ENCODE assay signal across 2 cellular contexts in genomic region chr2:168459256-168459655, GRCh38.
TF ChIP-seq lines count a peak whose summit lies in the region.

No MANE protein-coding gene starts in this region.

TF ChIP-seq in GM12878, 131 proteins besides CTCF, POLR2A, EP300 and RAD21 (continued from another document):
- TF ChIP-seq USF2 (IDR thresholded peaks at IDR 0.05; ENCODE audit: borderline replicate concordance, low read depth, low read length) (no peak), ZSCAN29 (IDR thresholded peaks at IDR 0.05) (no peak), E2F8 (IDR thresholded peaks at IDR 0.05; ENCODE audit: low read depth, partially characterized antibody) (no peak), CUX1 (IDR thresholded peaks at IDR 0.05; ENCODE audit: insufficient replicate concordance, low read depth, low read length) (no peak), SMAD1 (IDR thresholded peaks at IDR 0.05; ENCODE audit: low read depth, partially characterized antibody) (no peak), ZNF207 (IDR thresholded peaks at IDR 0.05; ENCODE audit: borderline replicate concordance) (no peak), SMAD5 (IDR thresholded peaks at IDR 0.05; ENCODE audit: low read depth) (no peak), MYB (IDR thresholded peaks at IDR 0.05; ENCODE audit: borderline replicate concordance, low read depth, low read length) (no peak), ZNF384 (IDR thresholded peaks at IDR 0.05; ENCODE audit: borderline replicate concordance, low read depth, low read length) (no peak), CREM (IDR thresholded peaks at IDR 0.05; ENCODE audit: low read depth) (no peak)

TF ChIP-seq in SK-N-SH treated with all-trans-retinoic acid at 6 μM for 48 hours, 23 proteins besides CTCF, POLR2A, EP300 and RAD21 (continued from another document):
- no peak for TF ChIP-seq POU6F1 (CRISPR knock-in tag; IDR thresholded peaks at IDR 0.05; ENCODE audit: borderline replicate concordance, low read depth)
- TF ChIP-seq CSRNP3 (CRISPR knock-in tag; IDR thresholded peaks at IDR 0.05) = no peak
- no peak for TF ChIP-seq ZNF8 (CRISPR knock-in tag; IDR thresholded peaks at IDR 0.05)
- no peak for TF ChIP-seq PPARA (CRISPR knock-in tag; IDR thresholded peaks at IDR 0.05; ENCODE audit: borderline replicate concordance)
- TF ChIP-seq PATZ1 (CRISPR knock-in tag; IDR thresholded peaks at IDR 0.05; ENCODE audit: borderline replicate concordance) = no peak
- no peak for TF ChIP-seq TCF4 (CRISPR knock-in tag; IDR thresholded peaks at IDR 0.05; ENCODE audit: borderline replicate concordance)
- no peak for TF ChIP-seq ESRRG (CRISPR knock-in tag; IDR thresholded peaks at IDR 0.05)
- TF ChIP-seq OSR1 (CRISPR knock-in tag; IDR thresholded peaks at IDR 0.05) = no peak
